Comparison of ENCODE assay signal across 8 cellular contexts in the genomic region with DNA sequence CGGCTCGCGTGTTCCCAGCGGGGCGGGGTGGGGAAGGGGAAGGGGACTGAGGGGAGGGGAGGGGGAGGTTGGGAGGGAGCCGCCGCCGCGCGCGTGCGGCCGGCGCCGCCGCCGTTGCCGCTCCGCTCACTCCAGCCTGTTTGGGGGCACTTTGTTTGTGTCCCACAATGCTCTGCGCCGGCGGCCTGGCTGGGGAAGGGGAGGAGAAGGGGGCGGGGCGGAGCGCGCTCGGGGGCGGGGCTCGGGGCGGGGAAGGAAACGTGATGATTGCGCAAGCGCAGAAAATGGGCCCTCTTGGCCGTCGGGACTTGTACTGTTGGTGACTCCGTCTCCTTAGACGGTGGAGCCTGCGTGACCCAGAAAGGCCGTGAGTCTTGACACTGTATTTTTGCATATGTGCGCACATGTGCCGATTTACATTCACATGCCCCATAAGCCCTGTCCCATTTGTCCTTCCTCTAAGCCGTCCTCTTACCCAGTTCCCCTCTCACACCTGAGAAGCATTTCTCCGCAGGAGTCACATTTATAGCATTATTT. TPM values are rescaled to one million over a fixed set of nuclear protein-coding genes. Genes with fewer than 3 reads are reported as not detected.
A peak's percentile ranks its signal among the peaks of the same experiment; 100 is the strongest.
DNase-seq lines count a peak whose midpoint lies in the region; ATAC-seq and TF ChIP-seq lines count a peak whose summit lies in the region.

A gene with protein sequence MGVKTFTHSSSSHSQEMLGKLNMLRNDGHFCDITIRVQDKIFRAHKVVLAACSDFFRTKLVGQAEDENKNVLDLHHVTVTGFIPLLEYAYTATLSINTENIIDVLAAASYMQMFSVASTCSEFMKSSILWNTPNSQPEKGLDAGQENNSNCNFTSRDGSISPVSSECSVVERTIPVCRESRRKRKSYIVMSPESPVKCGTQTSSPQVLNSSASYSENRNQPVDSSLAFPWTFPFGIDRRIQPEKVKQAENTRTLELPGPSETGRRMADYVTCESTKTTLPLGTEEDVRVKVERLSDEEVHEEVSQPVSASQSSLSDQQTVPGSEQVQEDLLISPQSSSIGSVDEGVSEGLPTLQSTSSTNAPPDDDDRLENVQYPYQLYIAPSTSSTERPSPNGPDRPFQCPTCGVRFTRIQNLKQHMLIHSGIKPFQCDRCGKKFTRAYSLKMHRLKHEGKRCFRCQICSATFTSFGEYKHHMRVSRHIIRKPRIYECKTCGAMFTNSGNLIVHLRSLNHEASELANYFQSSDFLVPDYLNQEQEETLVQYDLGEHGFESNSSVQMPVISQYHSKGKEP (minus strand): TSS at position 169 of the 537 bp plus-strand sequence. CDS start 53,044 bp downstream, outside the sequence.

- POLR2A ChIA-PET in RWPE1 (lab: Yijun Ruan, JAX; ENCODE audit: low non-redundant PET): no interaction called here

- H3K4me1 Mint-ChIP-seq in nephron progenitor cell: peaks cover 45% of the 10 kb centered on the region
- peaks cover 39% of the 10 kb centered on the region for H3K4me1 Mint-ChIP-seq in stimulated activated naive CD8-positive, alpha-beta T cell treated with anti-CD3 and anti-CD28 coated beads, Interleukin-15, Interleukin-2, amounts not matched to agents 100 ng/mL and 50 ng/mL, for 24 hours (ENCODE audit: low read depth)

- H3K27me3 ChIP-seq in DND-41 (ENCODE audit: insufficient read depth, low read length, poor library complexity): no peaks in the 10 kb centered on the region

- H3K4me2 ChIP-seq in DND-41 (ENCODE audit: insufficient read depth, low read length): peak within 1 kb of the TSS; percentile 89

- H3K9me3 ChIP-seq in DND-41 (ENCODE audit: insufficient read depth, low read length, severe bottlenecking): no peaks in the 10 kb centered on the region

- H3K79me2 ChIP-seq in DND-41 (ENCODE audit: insufficient read depth, low read length): peaks cover 52% of the 10 kb centered on the region

- peak within 1 kb of the TSS; percentile 86 for H3K27ac Mint-ChIP-seq in nephron progenitor cell
- peak within 1 kb of the TSS; percentile 95 for H3K27ac Mint-ChIP-seq in stimulated activated naive CD8-positive, alpha-beta T cell treated with anti-CD3 and anti-CD28 coated beads, Interleukin-15, Interleukin-2, amounts not matched to agents 100 ng/mL and 50 ng/mL, for 24 hours

- H4K20me1 ChIP-seq in DND-41 (ENCODE audit: insufficient read depth, low read length): peaks cover 25% of the 10 kb centered on the region

- ATAC-seq in DND-41 (ENCODE audit: insufficient read depth, low read depth) (peak; percentile 80), GM21825 (IDR thresholded peaks at IDR 0.05; ENCODE audit: unreplicated experiment) (peak; percentile 53)

- H3K9ac ChIP-seq in DND-41 (ENCODE audit: low read depth, low read length): peak within 1 kb of the TSS; percentile 79

- H3K36me3 ChIP-seq in DND-41 (ENCODE audit: insufficient read depth, low read length): peaks cover 14% of the 10 kb centered on the region; the same call in 1 of the 2 replicates

- H3K36me3 Mint-ChIP-seq in nephron progenitor cell (ENCODE audit: low read depth): no peaks in the 10 kb centered on the region
- no peaks in the 10 kb centered on the region for H3K36me3 Mint-ChIP-seq in stimulated activated naive CD8-positive, alpha-beta T cell treated with anti-CD3 and anti-CD28 coated beads, Interleukin-15, Interleukin-2, amounts not matched to agents 100 ng/mL and 50 ng/mL, for 24 hours (ENCODE audit: low read depth)

- peaks cover 40% of the 10 kb centered on the region for H3K4me1 ChIP-seq in DND-41 (ENCODE audit: insufficient read depth, low read length)

- peak within 1 kb of the TSS; percentile 92 for H3K4me3 Mint-ChIP-seq in nephron progenitor cell
- peak within 1 kb of the TSS; percentile 94 for H3K4me3 Mint-ChIP-seq in stimulated activated naive CD8-positive, alpha-beta T cell treated with anti-CD3 and anti-CD28 coated beads, Interleukin-15, Interleukin-2, amounts not matched to agents 100 ng/mL and 50 ng/mL, for 24 hours

- peak within 1 kb of the TSS; percentile 92 for H2AFZ ChIP-seq in DND-41 (ENCODE audit: low read depth, low read length)

- H3K4me3 ChIP-seq in DND-41 (ENCODE audit: low read depth in 1 of 2, low read length in 2 of 2) (peak within 1 kb of the TSS; percentile 41 to 75), fibroblast of the aortic adventitia (ENCODE audit: low read depth, low read length) (peak within 1 kb of the TSS; percentile 80)

- CTCF ChIA-PET in RWPE1 (lab: Yijun Ruan, JAX): no interaction called here

- H3K27ac ChIP-seq in DND-41 (ENCODE audit: low read length) (peak within 1 kb of the TSS; percentile 96), RWPE1 (peak within 1 kb of the TSS; percentile 92)

- H3K9me3 Mint-ChIP-seq in nephron progenitor cell: peaks cover 3% of the 10 kb centered on the region
- H3K9me3 Mint-ChIP-seq in stimulated activated naive CD8-positive, alpha-beta T cell treated with anti-CD3 and anti-CD28 coated beads, Interleukin-15, Interleukin-2, amounts not matched to agents 100 ng/mL and 50 ng/mL, for 24 hours: no peaks in the 10 kb centered on the region

- peak; percentile 93 for DNase-seq in DND-41
- peak; percentile 83 for DNase-seq in LHCN-M2 (ENCODE audit: low read depth)
- DNase-seq in RWPE1 (ENCODE audit: low spot score): peak; percentile 93
- DNase-seq in activated T-helper 9 cell treated with anti-CD3 and anti-CD28 coated beads, Interleukin-2, amount 50 U/mL, for 16 hours (ENCODE audit: low read depth): peak; percentile 86
- DNase-seq in fibroblast of the aortic adventitia (ENCODE audit: low read depth): peak; percentile 89
- DNase-seq in nephron progenitor cell: peak; percentile 91

- no peaks in the 10 kb centered on the region for H3K27me3 Mint-ChIP-seq in nephron progenitor cell (ENCODE audit: low read depth, poor library complexity)
- H3K27me3 Mint-ChIP-seq in stimulated activated naive CD8-positive, alpha-beta T cell treated with anti-CD3 and anti-CD28 coated beads, Interleukin-15, Interleukin-2, amounts not matched to agents 100 ng/mL and 50 ng/mL, for 24 hours: no peaks in the 10 kb centered on the region

- TF ChIP-seq CTCF in DND-41 (IDR thresholded peaks at IDR 0.05; ENCODE audit: borderline replicate concordance, extremely low read depth, low read length, poor library complexity, severe bottlenecking): no peak
- no peak for TF ChIP-seq CTCF in RWPE1 (conservative IDR thresholded peaks at IDR 0.05; ENCODE audit: low read depth)
- TF ChIP-seq CTCF in fibroblast of the aortic adventitia (IDR thresholded peaks at IDR 0.05; ENCODE audit: insufficient read depth, low read length): no peak
- no peak for TF ChIP-seq CTCF in nephron progenitor cell (IDR thresholded peaks at IDR 0.05)

RNA-seq across cellular contexts. Expression of the gene that starts here (rescaled TPM):
- total RNA-seq in LHCN-M2 (2014; rRNA removed): 9.9 and 14.7 TPM in 2 replicates
- polyA plus RNA-seq in LHCN-M2 (2012): 3.2 TPM
- total RNA-seq in fibroblast of the aortic adventitia (ENCODE audit: low replicate concordance): 24.8 and 45.8 TPM in 2 replicates

Comparison
In these comparisons a context has a peak if more than half of its experiments do, and no peak if none do; other contexts are left out.
1. Peak in every context shown above with its lines: DNase-seq, ATAC-seq, H3K4me3 ChIP-seq and H3K27ac ChIP-seq.